In the genomic region with DNA sequence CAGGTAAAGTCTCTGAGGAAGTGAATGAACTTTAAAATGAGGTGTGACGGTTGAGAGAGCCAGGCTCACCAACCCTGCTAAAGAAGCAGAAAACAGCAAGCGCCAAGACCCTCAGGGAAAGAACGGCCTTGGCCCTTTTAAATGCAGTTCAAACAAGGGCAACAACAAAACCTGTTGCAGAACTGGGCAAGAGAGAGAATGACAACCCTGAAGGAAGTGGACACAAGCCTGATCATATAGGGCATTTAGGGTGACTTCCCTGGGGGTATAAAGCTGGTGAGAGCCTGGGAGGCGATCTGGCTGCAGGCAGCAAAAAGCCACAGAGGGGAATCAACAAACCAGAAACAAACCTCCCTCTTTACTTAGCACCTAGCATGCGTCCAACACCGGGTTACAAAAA, we compare ENCODE assay signal across 8 cellular contexts. TPM values are rescaled to one million over a fixed set of nuclear protein-coding genes. Genes with fewer than 3 reads are reported as not detected.
DNase-seq lines count a peak whose midpoint lies in the region; ATAC-seq and TF ChIP-seq lines count a peak whose summit lies in the region.

No MANE protein-coding gene starts in this region.

- H3K4me2 ChIP-seq in PC-9 (peak overlapping the region; percentile 94), parathyroid adenoma (ENCODE audit: low read length) (peak overlapping the region; percentile 39)

- no peak for TF ChIP-seq CTCF in CD8-positive, alpha-beta T cell (IDR thresholded peaks at IDR 0.05)
- TF ChIP-seq CTCF in PC-9 (conservative IDR thresholded peaks at IDR 0.05) (no peak), parathyroid adenoma (IDR thresholded peaks at IDR 0.05) (no peak), A673 (conservative IDR thresholded peaks at IDR 0.05; ENCODE audit: low read depth, low read length) (no peak), foreskin keratinocyte (conservative IDR thresholded peaks at IDR 0.05) (no peak)

- intact Hi-C loops in CD8-positive, alpha-beta T cell (cut with DNase I, micrococcal nuclease), result loop anchor here (1.0 to 5.0 kb wide), 10 partner anchors 720 to 1860 kb away; a partner anchor contains a TSS
- intact Hi-C loops in PC-9 (cut with micrococcal nuclease; ENCODE audit: unreplicated experiment) (loop anchor here (1.0 to 5.0 kb wide), 9 partner anchors 75 to 650 kb away; no protein-coding TSS in a partner anchor), A673 (cut with micrococcal nuclease; ENCODE audit: unreplicated experiment) (no loop called here)

- H3K36me3 Mint-ChIP-seq in CD8-positive, alpha-beta T cell, result no peaks in the 10 kb centered on the region

- H3K9me3 ChIP-seq in CD8-positive, alpha-beta T cell (ENCODE audit: low read length), result no peaks in the 10 kb centered on the region
- H3K9me3 ChIP-seq in PC-9 (ENCODE audit: insufficient read depth, low read depth), result no peaks in the 10 kb centered on the region
- H3K9me3 ChIP-seq in parathyroid adenoma (ENCODE audit: control insufficient read depth, low read length), result no peaks in the 10 kb centered on the region
- H3K9me3 ChIP-seq in HAP-1, result no peaks in the 10 kb centered on the region
- H3K9me3 ChIP-seq in A673 (ENCODE audit: low read depth, low read length, poor library complexity, severe bottlenecking), result no peaks in the 10 kb centered on the region

- H3K4me3 Mint-ChIP-seq in CD8-positive, alpha-beta T cell, result peak overlapping the region; percentile 88

- no peaks in the 10 kb centered on the region for H4K20me1 ChIP-seq in PC-9 (ENCODE audit: insufficient read depth)

- peak overlapping the region; percentile 71 for H3K4me3 ChIP-seq in CD8-positive, alpha-beta T cell (ENCODE audit: low read depth, low read length)
- peak overlapping the region; percentile 97 for H3K4me3 ChIP-seq in PC-9
- H3K4me3 ChIP-seq in parathyroid adenoma (ENCODE audit: low read depth, low read length), result peak overlapping the region; percentile 64
- no peak overlapping the region for H3K4me3 ChIP-seq in HAP-1
- no peak overlapping the region for H3K4me3 ChIP-seq in A673 (ENCODE audit: low read depth, low read length, poor library complexity, severe bottlenecking)

- CTCF ChIA-PET in CD8-positive, alpha-beta T cell (lab: Charles Lee), result interaction anchor here (0.9 to 1.1 kb wide), 2 partner anchors 16 to 723 kb away, joined by 3 read pairs; no protein-coding TSS in a partner anchor
- CTCF ChIA-PET in PC-9 (lab: Charles Lee), result no interaction called here
- CTCF ChIA-PET in A673 (lab: Charles Lee), result no interaction called here

- POLR2A ChIA-PET in CD8-positive, alpha-beta T cell (lab: Charles Lee), result no interaction called here
- POLR2A ChIA-PET in PC-9 (lab: Charles Lee; ENCODE audit: unreplicated experiment), result no interaction called here
- POLR2A ChIA-PET in A673 (lab: Charles Lee; ENCODE audit: low non-redundant PET), result no interaction called here

- no peaks in the 10 kb centered on the region for H3K9me2 ChIP-seq in PC-9 (ENCODE audit: insufficient read depth)

- peaks cover 53% of the 10 kb centered on the region for H3K79me2 ChIP-seq in PC-9 (ENCODE audit: low read depth)
- no peaks in the 10 kb centered on the region for H3K79me2 ChIP-seq in parathyroid adenoma

- no peak overlapping the region for H2AFZ ChIP-seq in PC-9
- peak overlapping the region; percentile 99 for H2AFZ ChIP-seq in parathyroid adenoma

- H3K9me3 Mint-ChIP-seq in CD8-positive, alpha-beta T cell, result no peaks in the 10 kb centered on the region

- in situ Hi-C loops in HAP-1 (cut with MboI; ENCODE audit: low sequenced_read_pairs), result no loop called here

- no peak for ATAC-seq in CD8-positive, alpha-beta T cell
- no peak for ATAC-seq in foreskin keratinocyte

- no peaks in the 10 kb centered on the region for H3K27me3 ChIP-seq in CD8-positive, alpha-beta T cell (ENCODE audit: insufficient read depth, low read length)
- H3K27me3 ChIP-seq in PC-9 (ENCODE audit: insufficient read depth, low read depth) (no peaks in the 10 kb centered on the region), parathyroid adenoma (ENCODE audit: control insufficient read depth, insufficient read depth, low read length) (no peaks in the 10 kb centered on the region), HAP-1 (ENCODE audit: low read depth) (no peaks in the 10 kb centered on the region), A673 (replicated peaks; ENCODE audit: insufficient read depth, low read depth, low read length, poor library complexity) (no peaks in the 10 kb centered on the region), foreskin keratinocyte (no peaks in the 10 kb centered on the region)

- H3K27ac Mint-ChIP-seq in CD8-positive, alpha-beta T cell, result peak overlapping the region; percentile 92

- H3K4me1 Mint-ChIP-seq in CD8-positive, alpha-beta T cell (ENCODE audit: low read depth), result peaks cover 22% of the 10 kb centered on the region

- H3K4me1 ChIP-seq in CD8-positive, alpha-beta T cell (ENCODE audit: insufficient read depth, low read length), result peaks cover 9% of the 10 kb centered on the region
- H3K4me1 ChIP-seq in PC-9 (replicated peaks; ENCODE audit: insufficient read depth) (peaks cover 39% of the 10 kb centered on the region), parathyroid adenoma (peaks cover 8% of the 10 kb centered on the region), HAP-1 (no peaks in the 10 kb centered on the region), A673 (ENCODE audit: insufficient read depth, low read length, poor library complexity, severe bottlenecking) (no peaks in the 10 kb centered on the region), foreskin keratinocyte (no peaks in the 10 kb centered on the region)

- H3F3A ChIP-seq in PC-9 (ENCODE audit: insufficient read depth, low read depth), result peaks cover 29% of the 10 kb centered on the region

- BruUV-seq in PC-9 (replicated peaks; lab: Mats Ljungman, UMichigan) (TSS peak; percentile 56), A673 (replicated peaks; lab: Mats Ljungman, UMichigan) (no TSS peak)

- H3K27me3 Mint-ChIP-seq in CD8-positive, alpha-beta T cell (ENCODE audit: low read depth), result no peaks in the 10 kb centered on the region

- H3K9ac ChIP-seq in parathyroid adenoma, result no peak overlapping the region

- H3K36me3 ChIP-seq in CD8-positive, alpha-beta T cell (ENCODE audit: insufficient read depth, low read length), result no peaks in the 10 kb centered on the region
- peaks cover 1% of the 10 kb centered on the region; the same call in 1 of the 2 replicates for H3K36me3 ChIP-seq in PC-9 (ENCODE audit: low read depth)
- H3K36me3 ChIP-seq in parathyroid adenoma (ENCODE audit: control insufficient read depth, insufficient read depth, low read length), result no peaks in the 10 kb centered on the region
- no peaks in the 10 kb centered on the region for H3K36me3 ChIP-seq in HAP-1 (replicated peaks)
- H3K36me3 ChIP-seq in A673 (ENCODE audit: insufficient read depth, low read length, poor library complexity, severe bottlenecking), result no peaks in the 10 kb centered on the region

- no peak overlapping the region for H3K27ac ChIP-seq in CD8-positive, alpha-beta T cell (ENCODE audit: low read depth, low read length)
- peak overlapping the region; percentile 99 for H3K27ac ChIP-seq in PC-9
- H3K27ac ChIP-seq in epithelial cell of prostate, result peak overlapping the region; percentile 35
- H3K27ac ChIP-seq in parathyroid adenoma, result no peak overlapping the region
- H3K27ac ChIP-seq in A673 (ENCODE audit: low read depth, low read length, poor library complexity, severe bottlenecking), result no peak overlapping the region
- no peak overlapping the region for H3K27ac ChIP-seq in foreskin keratinocyte

- DNase-seq in CD8-positive, alpha-beta T cell, result no peak
- DNase-seq in PC-9 (peak in 1 of 2 experiments; percentile 38), epithelial cell of prostate (ENCODE audit: low read depth, low spot score) (no peak), HAP-1 (ENCODE audit: low spot score in 2 of 2) (no peak), iPS-NIHi7 (ENCODE audit: extremely low spot score) (no peak), A673 (ENCODE audit: low spot score) (no peak), foreskin keratinocyte (no peak)

RNA-seq across cellular contexts. Expression of a gene that starts 1.0 kb away (rescaled TPM):
- total RNA-seq in CD8-positive, alpha-beta T cell, result 1 to 10 TPM in 1 of 2 experiments, under 1 TPM in 1; 0.89 to 1.1 TPM
- total RNA-seq in PC-9 (2021) (52.8 and 66.9 TPM in 2 replicates), A673 (2021) (0.87 and 0.90 TPM in 2 replicates), foreskin keratinocyte (7.1 and 7.3 TPM in 2 replicates)
- polyA plus RNA-seq in foreskin keratinocyte, result 5.4 and 6.1 TPM in 2 replicates

Comparison
In these comparisons a context has a peak if more than half of its experiments do, and no peak if none do; other contexts are left out.
1. H3K27ac ChIP-seq: peak in PC-9 (single experiment) and epithelial cell of prostate (single experiment); none in CD8-positive, alpha-beta T cell (single experiment), parathyroid adenoma (single experiment), A673 (single experiment) and foreskin keratinocyte (single experiment).
2. H3K4me3 ChIP-seq: peak in CD8-positive, alpha-beta T cell (single experiment), PC-9 (single experiment) and parathyroid adenoma (single experiment); none in HAP-1 (single experiment) and A673 (single experiment).